Comparison of ENCODE assay signal across 14 cellular contexts in the genomic region with DNA sequence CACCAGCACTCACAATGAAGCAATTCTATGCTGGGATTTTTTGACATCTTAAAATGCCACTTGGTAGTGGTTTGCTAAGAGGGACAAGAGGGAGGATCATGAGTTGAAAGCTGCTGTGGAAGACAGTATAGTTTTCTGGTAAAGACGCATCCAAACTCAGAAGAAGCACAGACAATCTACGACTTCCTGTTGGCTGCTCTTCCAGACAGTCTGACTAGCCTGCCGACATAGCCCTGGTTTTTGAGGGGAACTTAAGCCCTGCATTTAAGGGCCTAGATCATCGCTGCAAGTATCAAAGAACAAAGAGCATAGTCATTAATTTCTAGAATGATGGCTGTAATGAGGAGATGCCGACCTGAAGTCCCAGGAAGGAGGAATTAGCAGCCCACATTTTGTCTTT.
A peak's percentile ranks its signal among the peaks of the same experiment; 100 is the strongest.
DNase-seq lines count a peak whose midpoint lies in the region; ATAC-seq and TF ChIP-seq lines count a peak whose summit lies in the region.
"Had no signal": no experiment of that assay in that cellular context is flagged by ENCODE, and none has a peak within 500 bp of the region (broad histone marks: within the 10 kb centered on the region; RNA-seq: fewer than 3 reads in every experiment).

No MANE protein-coding gene starts in this region.

- H3K27me3 ChIP-seq in CD4-positive, alpha-beta memory T cell (ENCODE audit: insufficient read depth, low read length): no peaks in the 10 kb centered on the region
- no peaks in the 10 kb centered on the region for H3K27me3 ChIP-seq in endodermal cell (ENCODE audit: control insufficient read depth, insufficient read depth, low read length, poor library complexity, severe bottlenecking)
- H3K27me3 ChIP-seq: MG63, neutrophil had no signal

- H3K4me1 ChIP-seq in CD4-positive, alpha-beta memory T cell (ENCODE audit: insufficient read depth, low read length): peaks cover 58% of the 10 kb centered on the region
- H3K4me1 ChIP-seq in endodermal cell (ENCODE audit: control insufficient read depth, insufficient read depth, low read length): no peaks in the 10 kb centered on the region
- H3K4me1 ChIP-seq: A549 had no signal

- H3K9me3 Mint-ChIP-seq in activated CD4-positive, alpha-beta T cell treated with anti-CD3 and anti-CD28 coated beads, Interleukin-2, amount 10 ng/mL, durations not matched to agents 24 days and 14 days: peaks cover 4% of the 10 kb centered on the region
- peaks cover 0 to 2% (median 0%) of the 10 kb centered on the region in 8 donors for H3K9me3 Mint-ChIP-seq in CD4-positive, alpha-beta memory T cell
- H3K9me3 Mint-ChIP-seq in endodermal cell: no peaks in the 10 kb centered on the region
- H3K9me3 Mint-ChIP-seq: brain had no signal

- no peaks in the 10 kb centered on the region for H3K9me3 ChIP-seq in CD4-positive, alpha-beta memory T cell (ENCODE audit: control insufficient read depth in 1 of 2, low read length in 2 of 2)
- H3K9me3 ChIP-seq in T-helper 17 cell (ENCODE audit: control insufficient read depth, low read length, poor library complexity, severe bottlenecking) (no peaks in the 10 kb centered on the region), endodermal cell (ENCODE audit: control insufficient read depth, low read length) (no peaks in the 10 kb centered on the region)
- H3K9me3 ChIP-seq: A549, MG63, neutrophil had no signal

- 79 to 83% methylated on average over 4 to 5 of the region's 5 CpGs for WGBS in endodermal cell (ENCODE audit: insufficient coverage in 1 of 2, insufficient read length in 1 of 2), 2 experiments

- H3K27me3 Mint-ChIP-seq in activated CD4-positive, alpha-beta T cell treated with anti-CD3 and anti-CD28 coated beads, Interleukin-2, amount 10 ng/mL, durations not matched to agents 24 days and 14 days: no peaks in the 10 kb centered on the region
- H3K27me3 Mint-ChIP-seq in CD4-positive, alpha-beta memory T cell: no peaks in the 10 kb centered on the region
- H3K27me3 Mint-ChIP-seq in T-helper 17 cell: peaks cover 14% of the 10 kb centered on the region
- H3K27me3 Mint-ChIP-seq in endodermal cell (ENCODE audit: insufficient read depth): no peaks in the 10 kb centered on the region
- H3K27me3 Mint-ChIP-seq: brain had no signal

- H3K27ac ChIP-seq in CD4-positive, alpha-beta memory T cell (ENCODE audit: low read depth, low read length): no peak overlapping the region
- no peak overlapping the region for H3K27ac ChIP-seq in endodermal cell (ENCODE audit: low read depth, low read length)
- H3K27ac ChIP-seq: A549, neutrophil had no signal

- peak overlapping the region; percentile 32 for H3K4me3 Mint-ChIP-seq in activated CD4-positive, alpha-beta T cell treated with anti-CD3 and anti-CD28 coated beads, Interleukin-2, amount 10 ng/mL, durations not matched to agents 24 days and 14 days
- H3K4me3 Mint-ChIP-seq in CD4-positive, alpha-beta memory T cell: peak overlapping the region in 6 of 8 donors; percentile 38 to 83 (median 59)
- H3K4me3 Mint-ChIP-seq in T-helper 17 cell: peak overlapping the region; percentile 43
- no peak overlapping the region for H3K4me3 Mint-ChIP-seq in endodermal cell
- H3K4me3 Mint-ChIP-seq: brain had no signal

- CTCF ChIA-PET in CD4-positive, alpha-beta memory T cell (lab: Charles Lee; ENCODE audit: partially characterized antibody): interaction anchor here (0.8 to 16.0 kb wide), 30 partner anchors 9 to 956 kb away, joined by 3 to 424 read pairs (median 16); partner anchors contain the start of gene IKZF1

- no peaks in the 10 kb centered on the region for H3K36me3 ChIP-seq in CD4-positive, alpha-beta memory T cell (ENCODE audit: insufficient read depth, low read length)
- H3K36me3 ChIP-seq in endodermal cell (ENCODE audit: control insufficient read depth, insufficient read depth, low read length): no peaks in the 10 kb centered on the region
- H3K36me3 ChIP-seq: MG63, neutrophil had no signal

- POLR2A ChIA-PET in CD4-positive, alpha-beta memory T cell (lab: Charles Lee; ENCODE audit: partially characterized antibody): interaction anchor here (0.9 to 22.0 kb wide), 15 partner anchors 22 to 216 kb away, joined by 3 to 675 read pairs (median 22); partner anchors contain the start of gene IKZF1

- peak; percentile 68 for DNase-seq in activated CD4-positive, alpha-beta T cell treated with anti-CD3 and anti-CD28 coated beads, Interleukin-2, amount 10 ng/mL, durations not matched to agents 24 days and 14 days
- no peak for DNase-seq in activated CD4-positive, alpha-beta T cell treated with anti-CD3 and anti-CD28 coated beads for 4 hours
- DNase-seq in CD4-positive, alpha-beta memory T cell: peak in 2 of 5 donors; percentile 26 to 73
- DNase-seq in T-helper 17 cell: no peak
- peak; percentile 14 for DNase-seq in endodermal cell
- no peak for DNase-seq in T-helper 9 cell
- DNase-seq in EL: no peak
- DNase-seq: islet precursor cell had no signal

- H3K9ac ChIP-seq in endodermal cell (ENCODE audit: extremely low read depth, low read length, poor library complexity, severe bottlenecking): no peak overlapping the region

- no peak overlapping the region for H3K4me3 ChIP-seq in CD4-positive, alpha-beta memory T cell (ENCODE audit: low read length in 2 of 2)
- no peak overlapping the region for H3K4me3 ChIP-seq in endodermal cell (ENCODE audit: low read length)
- H3K4me3 ChIP-seq: A549, GM12878, MG63 had no signal

- TF ChIP-seq CTCF in endodermal cell (conservative IDR thresholded peaks at IDR 0.05): no peak

- intact Hi-C loops in activated CD4-positive, alpha-beta T cell treated with anti-CD3 and anti-CD28 coated beads, Interleukin-2, amount 10 ng/mL, durations not matched to agents 24 days and 14 days (cut with micrococcal nuclease): loop anchor here (1.0 to 10.0 kb wide), 3 partner anchors 62 to 460 kb away; no protein-coding TSS in a partner anchor
- intact Hi-C loops in CD4-positive, alpha-beta memory T cell (cut with micrococcal nuclease): loop anchor here (1.0 kb wide), 1 partner anchor 475 kb away; no protein-coding TSS in a partner anchor

- H3K4me1 Mint-ChIP-seq in activated CD4-positive, alpha-beta T cell treated with anti-CD3 and anti-CD28 coated beads, Interleukin-2, amount 10 ng/mL, durations not matched to agents 24 days and 14 days: peaks cover 60% of the 10 kb centered on the region
- H3K4me1 Mint-ChIP-seq in CD4-positive, alpha-beta memory T cell: peaks cover 44 to 67% (median 52%) of the 10 kb centered on the region in 4 donors
- H3K4me1 Mint-ChIP-seq in T-helper 17 cell: peaks cover 47% of the 10 kb centered on the region
- H3K4me1 Mint-ChIP-seq in endodermal cell: no peaks in the 10 kb centered on the region
- H3K4me1 Mint-ChIP-seq: brain had no signal

- peaks cover 5% of the 10 kb centered on the region for H3K36me3 Mint-ChIP-seq in activated CD4-positive, alpha-beta T cell treated with anti-CD3 and anti-CD28 coated beads, Interleukin-2, amount 10 ng/mL, durations not matched to agents 24 days and 14 days (ENCODE audit: low read depth)
- H3K36me3 Mint-ChIP-seq in CD4-positive, alpha-beta memory T cell: no peaks in the 10 kb centered on the region
- H3K36me3 Mint-ChIP-seq in T-helper 17 cell (ENCODE audit: low read depth) (peaks cover 2% of the 10 kb centered on the region), endodermal cell (ENCODE audit: low read depth) (no peaks in the 10 kb centered on the region)
- H3K36me3 Mint-ChIP-seq: brain had no signal

- ATAC-seq in T-helper 17 cell (peak; percentile 49), HG02852 (IDR thresholded peaks at IDR 0.05; ENCODE audit: unreplicated experiment) (no peak)

- peak overlapping the region; percentile 68 for H3K27ac Mint-ChIP-seq in activated CD4-positive, alpha-beta T cell treated with anti-CD3 and anti-CD28 coated beads, Interleukin-2, amount 10 ng/mL, durations not matched to agents 24 days and 14 days
- peak overlapping the region; percentile 63 to 93 (median 85) for H3K27ac Mint-ChIP-seq in CD4-positive, alpha-beta memory T cell
- H3K27ac Mint-ChIP-seq in T-helper 17 cell (peak overlapping the region; percentile 96), endodermal cell (no peak overlapping the region)
- H3K27ac Mint-ChIP-seq: brain had no signal

Comparison
In these comparisons a context has a peak if more than half of its experiments do, and no peak if none do; other contexts are left out.
1. DNase-seq: peak in activated CD4-positive, alpha-beta T cell treated with anti-CD3 and anti-CD28 coated beads, Interleukin-2, amount 10 ng/mL, durations not matched to agents 24 days and 14 days (single experiment) and endodermal cell (single experiment); none in activated CD4-positive, alpha-beta T cell treated with anti-CD3 and anti-CD28 coated beads for 4 hours (0 of 2), T-helper 17 cell (0 of 3), T-helper 9 cell (single experiment) and EL (single experiment).